24 cellular contexts compared by ENCODE assay signal in genomic region chr4:114911141-114911540, GRCh38.
"Had no signal": no experiment of that assay in that cellular context is flagged by ENCODE, and none has a peak within 500 bp of the region (broad histone marks: within the 10 kb centered on the region; RNA-seq: fewer than 3 reads in every experiment).

No MANE protein-coding gene starts in this region.

- H3K4me1 ChIP-seq: left lung, spleen, upper lobe of right lung had no signal

- H3K27ac ChIP-seq: brain microvascular endothelial cell, epithelial cell of prostate, left lung, spleen, upper lobe of right lung had no signal

- FAIRE-seq: colon, keratinocyte had no signal

- H3K4me3 ChIP-seq: left lung, spleen, upper lobe of right lung had no signal

- DNase-seq: activated B cell treated with CpG ODN at 0.5 μM for 24 hours; activated CD4-positive, alpha-beta memory T cell treated with anti-CD3 and anti-CD28 coated beads, Interleukin-2, amount 10 ng/mL, durations not matched to agents 7 days and 5 days; activated CD4-positive, alpha-beta T cell treated with anti-CD3 and anti-CD28 coated beads for 48 hours; activated CD8-positive, alpha-beta memory T cell treated with anti-CD3 and anti-CD28 coated beads, Interleukin-2, amount 10 ng/mL, durations not matched to agents 7 days and 5 days; activated naive CD4-positive, alpha-beta T cell; activated naive CD8-positive, alpha-beta T cell treated with anti-CD3 and anti-CD28 coated beads for 36 hours; amniotic stem cell; brain microvascular endothelial cell; central memory CD4-positive, alpha-beta T cell; endodermal cell; foreskin melanocyte; glutamatergic neuron; hypothalamus; left lung; mammary epithelial cell; nephron progenitor cell; occipital lobe; posterior cingulate gyrus; spleen; stimulated activated naive B cell treated with anti-CD40 and anti-IgM and Interleukin-4, amounts not matched to agents 10 μg/mL and 1 μg/mL and 100 μg/mL, for 72 hours; upper lobe of right lung had no signal

- H3K36me3 ChIP-seq: brain microvascular endothelial cell, left lung, spleen, upper lobe of right lung had no signal

- H3K9me3 ChIP-seq: left lung, spleen, upper lobe of right lung had no signal

- H3K27me3 ChIP-seq: brain microvascular endothelial cell, left lung, spleen, upper lobe of right lung had no signal
